In genomic region chr7:18530224-18531179, GRCh38 we compare ENCODE assay signal across 11 cellular contexts. TPM values are rescaled to one million over a fixed set of nuclear protein-coding genes. Genes with fewer than 3 reads are reported as not detected.
DNase-seq lines count a peak whose midpoint lies in the region; ATAC-seq and TF ChIP-seq lines count a peak whose summit lies in the region.
"Had no signal": no experiment of that assay in that cellular context is flagged by ENCODE, and none has a peak within 500 bp of the region (broad histone marks: within the 10 kb centered on the region; RNA-seq: fewer than 3 reads in every experiment).

No MANE protein-coding gene starts in this region.

- intact Hi-C loops in psoas muscle (cut with DNase I): no loop called here

- TF ChIP-seq CTCF in psoas muscle (IDR thresholded peaks at IDR 0.05): no peak

- 56 to 68% (median 63%) methylated on average over 5 of the region's 5 CpGs for WGBS in psoas muscle, 3 donors

- H3K27me3 ChIP-seq in psoas muscle (ENCODE audit: insufficient read depth in 3 of 3, low read length in 2 of 3): no peaks in the 10 kb centered on the region
- H3K27me3 ChIP-seq: heart right ventricle had no signal

- peaks cover 46% of the 10 kb centered on the region for H3K4me1 ChIP-seq in psoas muscle

- peak overlapping the region; percentile 62 for H3K27ac ChIP-seq in psoas muscle

- ATAC-seq in GM18870 (IDR thresholded peaks at IDR 0.05; ENCODE audit: unreplicated experiment) (peak; percentile 74), HG02610 (IDR thresholded peaks at IDR 0.05; ENCODE audit: unreplicated experiment) (peak; percentile 86), HG03520 (IDR thresholded peaks at IDR 0.05; ENCODE audit: unreplicated experiment) (peak; percentile 75), psoas muscle (peak in 3 of 4 donors; percentile 73 to 75 (median 73))

- DNase-seq in psoas muscle (no peak), AG20443 (ENCODE audit: low spot score) (no peak), medulla oblongata (ENCODE audit: extremely low spot score) (no peak)
- DNase-seq in stimulated activated CD4-positive, alpha-beta T cell treated with anti-CD3 and anti-CD28 coated beads, Interleukin-1b, Interleukin-23, amount 100 ng/mL, for 48 hours: no peak
- no peak for DNase-seq in stimulated activated CD4-positive, alpha-beta T cell treated with anti-CD3 and anti-CD28 coated beads, Interleukin-4, amount 100 ng/mL, for 1 hour
- DNase-seq: GDM1, heart right ventricle, NCI-H226 had no signal

- no peaks in the 10 kb centered on the region for H3K36me3 ChIP-seq in psoas muscle (ENCODE audit: insufficient read depth in 1 of 2, low read depth in 1 of 2)
- H3K36me3 ChIP-seq: heart right ventricle had no signal

- no peaks in the 10 kb centered on the region for H3K9me3 ChIP-seq in psoas muscle
- H3K9me3 ChIP-seq: heart right ventricle had no signal

- H3K4me3 ChIP-seq in psoas muscle: no peak overlapping the region
- H3K4me3 ChIP-seq: heart right ventricle had no signal

RNA-seq across cellular contexts. Expression of gene HDAC9, which starts 35.0 kb away (rescaled TPM):
- 10 to 100 TPM; 16.8 to 34.2 (median 20.1) TPM for total RNA-seq in psoas muscle
- polyA plus RNA-seq in psoas muscle: 1 to 10 TPM in 1 of 3 donors, under 1 TPM in 2; 0.38 to 3.5 (median 0.86) TPM
